8 cellular contexts compared by ENCODE assay signal in the genomic region with DNA sequence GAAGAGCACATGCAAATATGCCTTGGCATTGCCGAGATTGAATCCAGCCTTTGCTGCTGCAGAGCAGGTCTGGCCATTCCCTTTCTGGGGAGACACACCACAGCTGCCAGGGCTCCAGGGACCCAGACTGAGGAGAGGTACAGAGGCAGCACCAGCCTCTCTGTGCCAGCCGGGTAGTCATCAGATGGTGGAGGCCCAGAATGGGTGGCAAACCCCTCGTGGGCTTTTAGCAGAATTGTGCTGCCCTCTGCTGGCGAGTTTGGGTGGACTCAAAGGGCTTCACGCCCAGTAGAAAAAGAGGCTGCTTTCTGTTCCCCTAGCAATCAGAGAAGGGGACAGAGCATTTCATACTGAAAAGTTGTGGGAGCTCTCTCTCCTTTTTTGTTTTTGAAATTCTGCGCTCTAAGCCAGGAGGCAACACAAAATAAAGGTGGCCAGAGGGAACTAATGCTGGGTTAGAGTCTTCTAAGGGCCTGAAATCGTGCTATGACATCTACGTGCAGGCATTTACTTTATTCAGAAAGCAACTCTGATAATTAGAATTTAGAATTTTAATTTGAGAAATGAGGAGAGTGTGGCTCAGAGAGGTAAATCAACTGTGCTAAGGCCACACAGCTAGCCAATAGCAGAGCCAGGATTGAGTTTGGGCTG.
DNase-seq lines count a peak whose midpoint lies in the region; ATAC-seq and TF ChIP-seq lines count a peak whose summit lies in the region.

No MANE protein-coding gene starts in this region.

- TF ChIP-seq POLR2A in upper lobe of left lung (IDR thresholded peaks at IDR 0.05) = no peak

- no peak overlapping the region for H2AFZ ChIP-seq in parathyroid adenoma

- no peaks in the 10 kb centered on the region for H3K27me3 ChIP-seq in BLaER1 treated with 17β-estradiol and CSF1 and Interleukin-3, amounts not matched to agents 10 nM and 100 nM
- no peaks in the 10 kb centered on the region for H3K27me3 ChIP-seq in parathyroid adenoma (ENCODE audit: control insufficient read depth, insufficient read depth, low read length)
- H3K27me3 ChIP-seq in upper lobe of left lung = no peaks in the 10 kb centered on the region

- no peak overlapping the region for H3K4me3 ChIP-seq in BLaER1 treated with 17β-estradiol and CSF1 and Interleukin-3, amounts not matched to agents 10 nM and 100 nM
- H3K4me3 ChIP-seq in parathyroid adenoma (ENCODE audit: low read depth, low read length) = no peak overlapping the region
- H3K4me3 ChIP-seq in upper lobe of left lung = no peak overlapping the region

- peaks cover 0 to 15% (median 7%) of the 10 kb centered on the region in 10 experiments; a peak in 12 of 20 replicates for H3K4me1 ChIP-seq in BLaER1 treated with 17β-estradiol and CSF1 and Interleukin-3, amounts not matched to agents 10 nM and 100 nM
- no peaks in the 10 kb centered on the region for H3K4me1 ChIP-seq in parathyroid adenoma
- H3K4me1 ChIP-seq in upper lobe of left lung = peaks cover 3 to 16% (median 9%) of the 10 kb centered on the region in 4 donors

- WGBS in upper lobe of left lung, 2 donors = 39 to 56% methylated on average over 6 to 8 of the region's 8 CpGs

- no peaks in the 10 kb centered on the region for H3K79me2 ChIP-seq in parathyroid adenoma

- DNase-seq in LHCN-M2 (ENCODE audit: low read depth) = peak; percentile 68
- peak; percentile 80 for DNase-seq in RPMI8226
- DNase-seq in activated effector memory CD4-positive, alpha-beta T cell treated with Interleukin-2 at 50 U/mL for 16 hours = peak; percentile 38
- DNase-seq in globus pallidus (ENCODE audit: low spot score) = peak; percentile 86
- peak in 1 of 2 donors; percentile 71 for DNase-seq in upper lobe of left lung

- H3K9me3 ChIP-seq in BLaER1 treated with 17β-estradiol and CSF1 and Interleukin-3, amounts not matched to agents 10 nM and 100 nM (replicated peaks in 1 of 11) = no peaks in the 10 kb centered on the region
- H3K9me3 ChIP-seq in parathyroid adenoma (ENCODE audit: control insufficient read depth, low read length) = no peaks in the 10 kb centered on the region
- H3K9me3 ChIP-seq in upper lobe of left lung = no peaks in the 10 kb centered on the region

- H4K20me1 ChIP-seq in BLaER1 treated with 17β-estradiol and CSF1 and Interleukin-3, amounts not matched to agents 10 nM and 100 nM = no peaks in the 10 kb centered on the region; a peak in 2 of 22 replicates

- peak; percentile 59 for ATAC-seq in GM19372 (IDR thresholded peaks at IDR 0.05; ENCODE audit: low read depth, unreplicated experiment)
- ATAC-seq in upper lobe of left lung (ENCODE audit: low FRiP score in 2 of 2) = peak; percentile 38 to 77

- no peak overlapping the region for H3K27ac ChIP-seq in BLaER1 treated with 17β-estradiol and CSF1 and Interleukin-3, amounts not matched to agents 10 nM and 100 nM
- no peak overlapping the region for H3K27ac ChIP-seq in parathyroid adenoma
- H3K27ac ChIP-seq in upper lobe of left lung = no peak overlapping the region

- no peaks in the 10 kb centered on the region for H3K36me3 ChIP-seq in BLaER1 treated with 17β-estradiol and CSF1 and Interleukin-3, amounts not matched to agents 10 nM and 100 nM
- H3K36me3 ChIP-seq in parathyroid adenoma (ENCODE audit: control insufficient read depth, insufficient read depth, low read length) (no peaks in the 10 kb centered on the region), upper lobe of left lung (no peaks in the 10 kb centered on the region)

- peak; percentile 64 for TF ChIP-seq CTCF in parathyroid adenoma (IDR thresholded peaks at IDR 0.05)
- TF ChIP-seq CTCF in upper lobe of left lung (IDR thresholded peaks at IDR 0.05) = peak; percentile 66 to 83 (median 76)

- peak overlapping the region in 6 of 11 experiments; percentile 7 to 44 (median 30); a peak in 8 of 22 replicates for H3K4me2 ChIP-seq in BLaER1 treated with 17β-estradiol and CSF1 and Interleukin-3, amounts not matched to agents 10 nM and 100 nM
- H3K4me2 ChIP-seq in parathyroid adenoma (ENCODE audit: low read length) = no peak overlapping the region

- no peak for TF ChIP-seq EP300 in upper lobe of left lung (IDR thresholded peaks at IDR 0.05)

- H3K9ac ChIP-seq in BLaER1 treated with 17β-estradiol and CSF1 and Interleukin-3, amounts not matched to agents 10 nM and 100 nM = peak overlapping the region in 2 of 11 experiments; percentile 8 to 22; a peak in 5 of 22 replicates
- H3K9ac ChIP-seq in parathyroid adenoma = no peak overlapping the region
